Comparison of ENCODE assay signal across 8 cellular contexts in the genomic region with DNA sequence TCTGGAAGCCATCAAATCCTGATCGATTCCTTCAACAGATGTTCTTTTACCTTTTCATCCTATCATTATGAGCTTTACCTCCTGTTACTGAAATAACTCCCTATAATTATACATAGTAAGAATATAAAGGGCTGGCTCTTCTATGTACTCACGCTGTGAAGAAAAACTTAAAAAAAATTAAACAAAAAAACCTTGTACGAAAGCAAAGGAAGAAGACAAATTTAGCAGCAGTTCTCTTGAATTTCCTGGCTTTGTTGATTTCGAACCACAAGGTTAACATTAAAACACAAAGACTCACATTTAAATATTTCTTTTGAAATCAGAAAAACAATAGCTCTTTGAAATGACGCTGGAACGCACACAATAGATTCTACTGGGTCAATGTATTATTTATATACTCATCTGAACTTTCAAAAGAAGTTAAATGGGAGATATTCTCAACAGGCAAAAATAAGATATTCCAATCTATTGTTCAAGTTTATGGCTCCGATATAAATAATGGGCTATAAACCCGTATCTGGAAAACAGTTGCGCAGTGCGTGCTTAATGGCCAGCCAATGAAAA. TPM values are rescaled to one million over a fixed set of nuclear protein-coding genes. Genes with fewer than 3 reads are reported as not detected.
DNase-seq lines count a peak whose midpoint lies in the region; ATAC-seq, FAIRE-seq and TF ChIP-seq lines count a peak whose summit lies in the region.

No MANE protein-coding gene starts in this region.

- H3K4me1 Mint-ChIP-seq in astrocyte (ENCODE audit: low read depth, unreplicated experiment), result peaks cover 10% of the 10 kb centered on the region

- intact Hi-C loops in left ventricle myocardium inferior (cut with micrococcal nuclease) (no loop called here), Right ventricle myocardium inferior (cut with DNase I) (no loop called here), right lobe of liver (cut with DNase I) (no loop called here), transverse colon (cut with DNase I; ENCODE audit: low total_unique reads) (no loop called here)

- H3K9me3 Mint-ChIP-seq in astrocyte (ENCODE audit: unreplicated experiment), result no peaks in the 10 kb centered on the region

- peak overlapping the region; percentile 97 for H3K27ac ChIP-seq in left ventricle myocardium inferior (replicated peaks)
- peak overlapping the region; percentile 98 for H3K27ac ChIP-seq in astrocyte (ENCODE audit: low read depth, low read length)
- H3K27ac ChIP-seq in right lobe of liver, result peak overlapping the region; percentile 100
- peak overlapping the region; percentile 98 to 100 (median 99) for H3K27ac ChIP-seq in transverse colon

- DNase-seq in left ventricle myocardium inferior (no peak), Right ventricle myocardium inferior (ENCODE audit: missing footprints) (no peak), astrocyte (ENCODE audit: low read depth) (no peak), right lobe of liver (no peak), transverse colon (no peak), NCI-H345 (lab: John Stamatoyannopoulos, UW) (no peak), islet precursor cell (no peak), AG08395 (ENCODE audit: low spot score) (no peak)

- peaks cover 40% of the 10 kb centered on the region for H3K4me1 ChIP-seq in left ventricle myocardium inferior
- no peaks in the 10 kb centered on the region for H3K4me1 ChIP-seq in astrocyte (ENCODE audit: insufficient read depth, low read length)
- H3K4me1 ChIP-seq in right lobe of liver, result peaks cover 0 to 35% (median 0%) of the 10 kb centered on the region in 4 donors
- H3K4me1 ChIP-seq in transverse colon, result peaks cover 7 to 40% (median 30%) of the 10 kb centered on the region in 4 donors

- H3K4me3 ChIP-seq in left ventricle myocardium inferior (peak overlapping the region; percentile 78), astrocyte (ENCODE audit: insufficient read depth, low read depth, low read length) (peak overlapping the region; percentile 94), right lobe of liver (peak overlapping the region; percentile 58 to 68 (median 63)), transverse colon (peak overlapping the region; percentile 11 to 80 (median 68))

- peaks cover 3% of the 10 kb centered on the region for H3K36me3 Mint-ChIP-seq in astrocyte (ENCODE audit: low read depth, unreplicated experiment)

- TF ChIP-seq POLR2A in right lobe of liver (IDR thresholded peaks at IDR 0.05), result no peak
- TF ChIP-seq POLR2A in transverse colon (IDR thresholded peaks at IDR 0.05), result no peak

- TF ChIP-seq CTCF in left ventricle myocardium inferior (IDR thresholded peaks at IDR 0.05; ENCODE audit: borderline replicate concordance) (no peak), astrocyte (IDR thresholded peaks at IDR 0.05; ENCODE audit: insufficient read depth, low read depth, low read length) (no peak), right lobe of liver (IDR thresholded peaks at IDR 0.05) (no peak), transverse colon (IDR thresholded peaks at IDR 0.05) (no peak)

- peak overlapping the region; percentile 93 for H3K27ac Mint-ChIP-seq in astrocyte (ENCODE audit: unreplicated experiment)

- no peaks in the 10 kb centered on the region for H4K20me1 ChIP-seq in astrocyte (ENCODE audit: insufficient read depth, low read length)

- H3K27me3 Mint-ChIP-seq in astrocyte (ENCODE audit: low read depth, unreplicated experiment), result no peaks in the 10 kb centered on the region

- TF ChIP-seq EP300 in transverse colon (IDR thresholded peaks at IDR 0.05; ENCODE audit: low read depth), result no peak

- ATAC-seq in Right ventricle myocardium inferior (no peak), right lobe of liver (no peak)

- H3K9me3 ChIP-seq in left ventricle myocardium inferior (replicated peaks) (no peaks in the 10 kb centered on the region), astrocyte (ENCODE audit: insufficient read depth, low read depth, low read length) (no peaks in the 10 kb centered on the region), right lobe of liver (no peaks in the 10 kb centered on the region), transverse colon (no peaks in the 10 kb centered on the region)

- 0% methylated on average over 10 of the region's 10 CpGs for WGBS in right lobe of liver (ENCODE audit: insufficient coverage, low coverage, low lambda C conversion rate, missing lambda C conversion rate)
- WGBS in transverse colon (ENCODE audit: low coverage in 1 of 2), 2 donors, result 0% methylated on average over 10 of the region's 10 CpGs

- peak; percentile 5 for FAIRE-seq in astrocyte (lab: Jason Lieb, UNC)

- H3K4me2 ChIP-seq in astrocyte (ENCODE audit: low read length), result peak overlapping the region; percentile 97

- H2AFZ ChIP-seq in astrocyte (ENCODE audit: low read depth, low read length), result peak overlapping the region; percentile 6

- no peaks in the 10 kb centered on the region for H3K27me3 ChIP-seq in left ventricle myocardium inferior (ENCODE audit: low read depth)
- no peaks in the 10 kb centered on the region for H3K27me3 ChIP-seq in astrocyte (ENCODE audit: insufficient read depth, low read length)
- no peaks in the 10 kb centered on the region for H3K27me3 ChIP-seq in right lobe of liver
- H3K27me3 ChIP-seq in transverse colon, result no peaks in the 10 kb centered on the region

- H3K4me3 Mint-ChIP-seq in astrocyte (ENCODE audit: unreplicated experiment), result peak overlapping the region; percentile 93

- H3K9ac ChIP-seq in astrocyte (ENCODE audit: low read length), result peak overlapping the region; percentile 97

- H3K36me3 ChIP-seq in left ventricle myocardium inferior (no peaks in the 10 kb centered on the region), astrocyte (ENCODE audit: insufficient read depth, low read length) (no peaks in the 10 kb centered on the region), right lobe of liver (no peaks in the 10 kb centered on the region), transverse colon (no peaks in the 10 kb centered on the region)

- in situ Hi-C loops in transverse colon (cut with MboI; ENCODE audit: low pct_ligation_motif_present in 1 of 4, low pct_unique_long_range_greater_than_20kb in 1 of 4, low sequenced_read_pairs in 3 of 4), result no loop called here

- H3K79me2 ChIP-seq in astrocyte (ENCODE audit: insufficient read depth, low read length), result peaks cover 12% of the 10 kb centered on the region

RNA-seq across cellular contexts. Expression of a gene that starts 13.6 kb away (rescaled TPM):
- total RNA-seq in left ventricle myocardium inferior (20.8 TPM), Right ventricle myocardium inferior (21.4 TPM), astrocyte (33.2 and 35.0 TPM in 2 replicates), right lobe of liver (10 to 100 TPM; 13.5 to 33.7 (median 23.2) TPM), transverse colon (10 to 100 TPM; 28.4 to 81.9 (median 42.6) TPM)

RNA-seq across cellular contexts. Expression of a gene that starts 26.5 kb away (rescaled TPM):
- total RNA-seq in left ventricle myocardium inferior (6.0 TPM), Right ventricle myocardium inferior (6.2 TPM), astrocyte (1.3 and 1.7 TPM in 2 replicates), right lobe of liver (1 to 10 TPM in 2 of 6 experiments, under 1 TPM in 4; 0.42 to 1.1 (median 0.51) TPM), transverse colon (1 to 10 TPM in 3 of 4 donors, under 1 TPM in 1; 0.75 to 3.0 (median 1.7) TPM)
